In genomic region chr12:31797230-31797872, GRCh38 we compare ENCODE assay signal across 18 cellular contexts.
DNase-seq lines count a peak whose midpoint lies in the region; ATAC-seq, FAIRE-seq and TF ChIP-seq lines count a peak whose summit lies in the region.
"Had no signal": no experiment of that assay in that cellular context is flagged by ENCODE, and none has a peak within 500 bp of the region (broad histone marks: within the 10 kb centered on the region; RNA-seq: fewer than 3 reads in every experiment).

No MANE protein-coding gene starts in this region.

- no peaks in the 10 kb centered on the region for H4K20me1 ChIP-seq in osteoblast (ENCODE audit: insufficient read depth, low read length)

- 77 to 85% methylated on average over 13 of the region's 13 CpGs for WGBS in heart right ventricle, 2 donors

- H2AFZ ChIP-seq in osteoblast (ENCODE audit: low read length), result no peak overlapping the region

- no peaks in the 10 kb centered on the region for H3K27me3 Mint-ChIP-seq in activated naive CD4-positive, alpha-beta T cell treated with anti-CD3 and anti-CD28 coated beads, Interleukin-2, amount 50 U/mL, for 24 hours
- no peaks in the 10 kb centered on the region for H3K27me3 Mint-ChIP-seq in central memory CD8-positive, alpha-beta T cell
- H3K27me3 Mint-ChIP-seq in stimulated activated naive CD8-positive, alpha-beta T cell treated with anti-CD3 and anti-CD28 coated beads, Interleukin-15, Interleukin-2, amounts not matched to agents 100 ng/mL and 50 ng/mL, for 24 hours, result no peaks in the 10 kb centered on the region

- no peaks in the 10 kb centered on the region for H3K79me2 ChIP-seq in osteoblast (ENCODE audit: insufficient read depth, low read length)

- peaks cover 4% of the 10 kb centered on the region; the same call in 1 of the 2 replicates for H3K4me1 ChIP-seq in SJCRH30
- no peaks in the 10 kb centered on the region for H3K4me1 ChIP-seq in heart right ventricle
- no peaks in the 10 kb centered on the region for H3K4me1 ChIP-seq in osteoblast (ENCODE audit: insufficient read depth, low read length)

- H3K27ac Mint-ChIP-seq in activated naive CD4-positive, alpha-beta T cell treated with anti-CD3 and anti-CD28 coated beads, Interleukin-2, amount 50 U/mL, for 24 hours, result peak overlapping the region; percentile 82
- H3K27ac Mint-ChIP-seq in central memory CD8-positive, alpha-beta T cell (ENCODE audit: low read depth), result peak overlapping the region; percentile 53
- H3K27ac Mint-ChIP-seq in stimulated activated naive CD8-positive, alpha-beta T cell treated with anti-CD3 and anti-CD28 coated beads, Interleukin-15, Interleukin-2, amounts not matched to agents 100 ng/mL and 50 ng/mL, for 24 hours, result peak overlapping the region; percentile 69
- H3K27ac Mint-ChIP-seq: HFFc6 had no signal

- intact Hi-C loops in heart right ventricle (cut with DNase I), result no loop called here

- TF ChIP-seq POLR2A in H54 (IDR thresholded peaks at IDR 0.05; ENCODE audit: low read depth, low read length), result no peak

- no peak for DNase-seq in activated naive CD4-positive, alpha-beta T cell treated with Interleukin-2 at 50 U/mL for 16 hours
- DNase-seq in SJCRH30, result peak; percentile 12 to 44
- no peak for DNase-seq in central memory CD8-positive, alpha-beta T cell (ENCODE audit: low spot score in 2 of 2)
- no peak for DNase-seq in heart right ventricle
- DNase-seq in osteoblast (ENCODE audit: insufficient read length, low spot score, missing footprints), result no peak
- DNase-seq in H54 (ENCODE audit: insufficient read length, low spot score), result no peak
- DNase-seq: AML-193; DMS 273 treated with DMSO at 0.1 percent for 48 hours; head of caudate nucleus; HFFc6; MM.1S; NCI-H2081; NCI-H524 treated with DMSO at 0.1 percent for 48 hours; PC-3; stimulated activated CD4-positive, alpha-beta T cell treated with anti-CD3 and anti-CD28 coated beads, Interleukin-12 subunit alpha, Interleukin-12 subunit beta, amount 100 ng/mL, for 4 hours had no signal

- H3K36me3 ChIP-seq in SJCRH30, result no peaks in the 10 kb centered on the region
- no peaks in the 10 kb centered on the region for H3K36me3 ChIP-seq in heart right ventricle
- H3K36me3 ChIP-seq in osteoblast (ENCODE audit: insufficient read depth, low read length), result no peaks in the 10 kb centered on the region
- H3K36me3 ChIP-seq: cardiac muscle cell had no signal

- FAIRE-seq in H54 (lab: Jason Lieb, UNC), result no peak

- H3K4me1 Mint-ChIP-seq in activated naive CD4-positive, alpha-beta T cell treated with anti-CD3 and anti-CD28 coated beads, Interleukin-2, amount 50 U/mL, for 24 hours, result peaks cover 50% of the 10 kb centered on the region
- peaks cover 43% of the 10 kb centered on the region for H3K4me1 Mint-ChIP-seq in central memory CD8-positive, alpha-beta T cell
- H3K4me1 Mint-ChIP-seq in stimulated activated naive CD8-positive, alpha-beta T cell treated with anti-CD3 and anti-CD28 coated beads, Interleukin-15, Interleukin-2, amounts not matched to agents 100 ng/mL and 50 ng/mL, for 24 hours (ENCODE audit: low read depth), result peaks cover 30% of the 10 kb centered on the region

- H3K4me3 Mint-ChIP-seq in activated naive CD4-positive, alpha-beta T cell treated with anti-CD3 and anti-CD28 coated beads, Interleukin-2, amount 50 U/mL, for 24 hours, result peak overlapping the region; percentile 75
- H3K4me3 Mint-ChIP-seq in central memory CD8-positive, alpha-beta T cell, result peak overlapping the region; percentile 46
- H3K4me3 Mint-ChIP-seq in stimulated activated naive CD8-positive, alpha-beta T cell treated with anti-CD3 and anti-CD28 coated beads, Interleukin-15, Interleukin-2, amounts not matched to agents 100 ng/mL and 50 ng/mL, for 24 hours, result peak overlapping the region; percentile 60
- H3K4me3 Mint-ChIP-seq: HFFc6 had no signal

- peaks cover 6% of the 10 kb centered on the region for H3K9me3 Mint-ChIP-seq in activated naive CD4-positive, alpha-beta T cell treated with anti-CD3 and anti-CD28 coated beads, Interleukin-2, amount 50 U/mL, for 24 hours
- H3K9me3 Mint-ChIP-seq in central memory CD8-positive, alpha-beta T cell, result no peaks in the 10 kb centered on the region
- peaks cover 4% of the 10 kb centered on the region for H3K9me3 Mint-ChIP-seq in stimulated activated naive CD8-positive, alpha-beta T cell treated with anti-CD3 and anti-CD28 coated beads, Interleukin-15, Interleukin-2, amounts not matched to agents 100 ng/mL and 50 ng/mL, for 24 hours
- H3K9me3 Mint-ChIP-seq: HFFc6 had no signal

- no peak for TF ChIP-seq CTCF in heart right ventricle (IDR thresholded peaks at IDR 0.05)
- no peak for TF ChIP-seq CTCF in osteoblast (IDR thresholded peaks at IDR 0.05; ENCODE audit: extremely low read depth, low read depth, low read length)

- H3K27me3 ChIP-seq in SJCRH30, result no peaks in the 10 kb centered on the region
- no peaks in the 10 kb centered on the region for H3K27me3 ChIP-seq in heart right ventricle
- no peaks in the 10 kb centered on the region for H3K27me3 ChIP-seq in osteoblast (ENCODE audit: insufficient read depth, low read length)
- H3K27me3 ChIP-seq: cardiac muscle cell had no signal

- H3K9me3 ChIP-seq in SJCRH30 (replicated peaks) (no peaks in the 10 kb centered on the region), heart right ventricle (no peaks in the 10 kb centered on the region), osteoblast (ENCODE audit: low read depth, low read length) (no peaks in the 10 kb centered on the region)

- H3K36me3 Mint-ChIP-seq in activated naive CD4-positive, alpha-beta T cell treated with anti-CD3 and anti-CD28 coated beads, Interleukin-2, amount 50 U/mL, for 24 hours, result peaks cover 2% of the 10 kb centered on the region
- peaks cover 1% of the 10 kb centered on the region for H3K36me3 Mint-ChIP-seq in central memory CD8-positive, alpha-beta T cell (ENCODE audit: insufficient read depth)
- H3K36me3 Mint-ChIP-seq in stimulated activated naive CD8-positive, alpha-beta T cell treated with anti-CD3 and anti-CD28 coated beads, Interleukin-15, Interleukin-2, amounts not matched to agents 100 ng/mL and 50 ng/mL, for 24 hours (ENCODE audit: low read depth), result peaks cover 8% of the 10 kb centered on the region

- no peak overlapping the region for H3K4me3 ChIP-seq in SJCRH30
- H3K4me3 ChIP-seq in heart right ventricle, result no peak overlapping the region
- H3K4me3 ChIP-seq in osteoblast (ENCODE audit: insufficient read depth, low read length), result no peak overlapping the region
- H3K4me3 ChIP-seq: cardiac muscle cell had no signal

- no peak overlapping the region for H3K27ac ChIP-seq in SJCRH30
- H3K27ac ChIP-seq in heart right ventricle, result no peak overlapping the region
- H3K27ac ChIP-seq in osteoblast (ENCODE audit: low read depth, low read length), result no peak overlapping the region
- H3K27ac ChIP-seq: cardiac muscle cell had no signal

- no peak overlapping the region for H3K4me2 ChIP-seq in osteoblast (ENCODE audit: insufficient read depth, low read length)

- ATAC-seq in central memory CD8-positive, alpha-beta T cell (replicated peaks; ENCODE audit: extremely low read depth, poor library complexity, severe bottlenecking), result peak; percentile 28
- no peak for ATAC-seq in heart right ventricle
- ATAC-seq: PC-3 had no signal

Comparison
In these comparisons a context has a peak if more than half of its experiments do, and no peak if none do; other contexts are left out.
1. DNase-seq: peak in SJCRH30 (2 of 2); none in activated naive CD4-positive, alpha-beta T cell treated with Interleukin-2 at 50 U/mL for 16 hours (single experiment), central memory CD8-positive, alpha-beta T cell (0 of 2), heart right ventricle (0 of 2), osteoblast (single experiment) and H54 (single experiment).
2. Peak in every context shown above with its lines, with median percentiles within 50 percentile points of each other: H3K27ac Mint-ChIP-seq and H3K4me3 Mint-ChIP-seq.